25 cellular contexts compared by ENCODE assay signal in the genomic region with DNA sequence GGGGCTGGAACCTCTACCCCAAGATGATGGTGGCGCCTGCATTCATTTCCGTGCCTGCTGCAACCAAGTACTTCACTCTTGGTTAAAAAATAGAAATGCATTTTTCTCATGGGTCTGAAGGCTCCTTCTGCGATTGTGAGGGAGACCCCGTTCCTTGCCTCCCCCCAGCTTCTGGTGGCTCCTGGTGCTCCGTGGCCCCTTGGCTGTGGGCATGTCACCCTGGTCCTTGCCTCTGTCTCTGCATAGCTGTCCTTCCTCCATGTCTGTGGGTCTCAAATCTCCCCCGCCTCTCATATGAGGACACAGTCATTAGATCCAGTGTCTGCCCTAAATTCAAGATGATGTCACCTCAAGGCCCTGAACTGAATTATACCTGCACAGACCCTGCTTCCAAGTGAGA.
"Had no signal": no experiment of that assay in that cellular context is flagged by ENCODE, and none has a peak within 500 bp of the region (broad histone marks: within the 10 kb centered on the region; RNA-seq: fewer than 3 reads in every experiment).

No MANE protein-coding gene starts in this region.

- H3K36me3 Mint-ChIP-seq: natural killer cell treated with Interleukin-12 subunit alpha and Interleukin-12 subunit beta and Interleukin-15 and Interleukin-18, amount 100 ng/mL, for 72 hours; stimulated activated memory B cell treated with anti-CD40 and anti-IgM and Interleukin-4, amounts not matched to agents 10 μg/mL and 1 μg/mL and 100 μg/mL, for 72 hours had no signal

- H3K9me3 ChIP-seq: left lung, lower lobe of right lung, mucosa of descending colon, ovary, thyroid gland, transverse colon, upper lobe of left lung had no signal

- H3K4me3 ChIP-seq: left lung, lower lobe of right lung, mucosa of descending colon, ovary, smooth muscle cell, thyroid gland, transverse colon, upper lobe of left lung had no signal

- H3K4me1 ChIP-seq: left lung, lower lobe of right lung, transverse colon, upper lobe of left lung had no signal

- ATAC-seq: left colon; left lung; lower lobe of right lung; mucosa of descending colon; naive thymus-derived CD4-positive, alpha-beta T cell; right cardiac atrium; stimulated activated memory B cell treated with anti-CD40 and anti-IgM and Interleukin-4, amounts not matched to agents 10 μg/mL and 1 μg/mL and 100 μg/mL, for 72 hours; stimulated activated naive CD8-positive, alpha-beta T cell treated with anti-CD3 and anti-CD28 coated beads, Interleukin-15, amount 100 ng/mL, for 72 hours had no signal

- DNase-seq: hippocampal formation; left colon; left lung; lower lobe of right lung; mesendoderm; midbrain; mucosa of descending colon; naive thymus-derived CD4-positive, alpha-beta T cell; ovary; retina; right cardiac atrium; stimulated activated CD4-positive, alpha-beta T cell treated with anti-CD3 and anti-CD28 coated beads, Interleukin-1b, Interleukin-23, amount 100 ng/mL, for 48 hours; stimulated activated CD4-positive, alpha-beta T cell treated with anti-CD3 and anti-CD28 coated beads, Interleukin-2, amount 100 ng/mL, for 48 hours; stimulated activated CD4-positive, alpha-beta T cell treated with anti-CD3 and anti-CD28 coated beads, Interleukin-4, amount 100 ng/mL, for 4 hours; stimulated activated CD8-positive, alpha-beta memory T cell treated with anti-CD3 and anti-CD28 coated beads, Interleukin-4, amount 100 ng/mL, for 48 hours; stimulated activated naive CD4-positive, alpha-beta T cell treated with Interleukin-2 at 50 U/mL for 16 hours; stimulated activated naive CD8-positive, alpha-beta T cell treated with anti-CD3 and anti-CD28 coated beads, Interleukin-15, amount 100 ng/mL, for 72 hours; substantia nigra; thyroid gland; transverse colon had no signal

- H3K4me1 Mint-ChIP-seq: stimulated activated memory B cell treated with anti-CD40 and anti-IgM and Interleukin-4, amounts not matched to agents 10 μg/mL and 1 μg/mL and 100 μg/mL, for 72 hours; stimulated activated naive CD8-positive, alpha-beta T cell treated with anti-CD3 and anti-CD28 coated beads, Interleukin-15, amount 100 ng/mL, for 72 hours had no signal

- H3K27ac ChIP-seq: left lung, lower lobe of right lung, ovary, thyroid gland, transverse colon, upper lobe of left lung had no signal

- H3K9me3 Mint-ChIP-seq: stimulated activated naive CD8-positive, alpha-beta T cell treated with anti-CD3 and anti-CD28 coated beads, Interleukin-15, amount 100 ng/mL, for 72 hours had no signal

- H3K27me3 ChIP-seq: ovary, thyroid gland, transverse colon, upper lobe of left lung had no signal

- H3K4me3 Mint-ChIP-seq: naive thymus-derived CD4-positive, alpha-beta T cell; natural killer cell treated with Interleukin-12 subunit alpha and Interleukin-12 subunit beta and Interleukin-15 and Interleukin-18, amount 100 ng/mL, for 72 hours; stimulated activated memory B cell treated with anti-CD40 and anti-IgM and Interleukin-4, amounts not matched to agents 10 μg/mL and 1 μg/mL and 100 μg/mL, for 72 hours; stimulated activated naive CD8-positive, alpha-beta T cell treated with anti-CD3 and anti-CD28 coated beads, Interleukin-15, amount 100 ng/mL, for 72 hours had no signal

- H3K27ac Mint-ChIP-seq: naive thymus-derived CD4-positive, alpha-beta T cell; natural killer cell treated with Interleukin-12 subunit alpha and Interleukin-12 subunit beta and Interleukin-15 and Interleukin-18, amount 100 ng/mL, for 72 hours; progenitor cell of endocrine pancreas; stimulated activated memory B cell treated with anti-CD40 and anti-IgM and Interleukin-4, amounts not matched to agents 10 μg/mL and 1 μg/mL and 100 μg/mL, for 72 hours had no signal

- H3K36me3 ChIP-seq: left lung, lower lobe of right lung, ovary, thyroid gland, transverse colon, upper lobe of left lung had no signal

- H3K27me3 Mint-ChIP-seq: stimulated activated memory B cell treated with anti-CD40 and anti-IgM and Interleukin-4, amounts not matched to agents 10 μg/mL and 1 μg/mL and 100 μg/mL, for 72 hours had no signal
